1 cellular context compared by ENCODE assay signal in genomic region chr2:46435796-46436360, GRCh38.
TF ChIP-seq lines count a peak whose summit lies in the region.

No MANE protein-coding gene starts in this region.

TF ChIP-seq in HepG2, 621 proteins besides CTCF, POLR2A, EP300 and RAD21:
- TF ChIP-seq, protein P1, sequence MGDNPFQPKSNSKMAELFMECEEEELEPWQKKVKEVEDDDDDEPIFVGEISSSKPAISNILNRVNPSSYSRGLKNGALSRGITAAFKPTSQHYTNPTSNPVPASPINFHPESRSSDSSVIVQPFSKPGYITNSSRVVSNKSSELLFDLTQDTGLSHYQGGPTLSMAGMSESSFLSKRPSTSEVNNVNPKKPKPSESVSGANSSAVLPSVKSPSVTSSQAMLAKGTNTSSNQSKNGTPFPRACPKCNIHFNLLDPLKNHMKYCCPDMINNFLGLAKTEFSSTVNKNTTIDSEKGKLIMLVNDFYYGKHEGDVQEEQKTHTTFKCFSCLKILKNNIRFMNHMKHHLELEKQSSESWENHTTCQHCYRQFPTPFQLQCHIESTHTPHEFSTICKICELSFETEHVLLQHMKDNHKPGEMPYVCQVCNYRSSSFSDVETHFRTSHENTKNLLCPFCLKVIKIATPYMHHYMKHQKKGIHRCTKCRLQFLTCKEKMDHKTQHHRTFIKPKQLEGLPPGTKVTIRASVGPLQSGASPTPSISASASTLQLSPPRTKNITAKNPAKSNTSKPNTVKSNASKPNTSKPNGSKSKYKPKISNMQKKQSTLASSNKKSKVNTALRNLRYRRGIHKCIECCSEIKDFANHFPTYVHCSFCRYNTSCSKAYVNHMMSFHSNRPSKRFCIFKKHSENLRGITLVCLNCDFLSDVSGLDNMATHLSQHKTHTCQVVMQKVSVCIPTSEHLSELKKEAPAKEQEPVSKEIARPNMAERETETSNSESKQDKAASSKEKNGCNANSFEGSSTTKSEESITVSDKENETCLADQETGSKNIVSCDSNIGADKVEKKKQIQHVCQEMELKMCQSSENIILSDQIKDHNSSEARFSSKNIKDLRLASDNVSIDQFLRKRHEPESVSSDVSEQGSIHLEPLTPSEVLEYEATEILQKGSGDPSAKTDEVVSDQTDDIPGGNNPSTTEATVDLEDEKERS (CRISPR knock-in tag; IDR thresholded peaks at IDR 0.05) = no peak
- TF ChIP-seq ZNF556 (CRISPR knock-in tag; IDR thresholded peaks at IDR 0.05; ENCODE audit: borderline replicate concordance) (0 out of 2 replicates have a peak, but pooled peaks have one; percentile 18), ZSCAN29 (CRISPR knock-in tag; conservative IDR thresholded peaks at IDR 0.05) (0 out of 2 replicates have a peak, but pooled peaks have one; percentile 1)
